Comparison of ENCODE assay signal across 1 cellular context in the genomic region with DNA sequence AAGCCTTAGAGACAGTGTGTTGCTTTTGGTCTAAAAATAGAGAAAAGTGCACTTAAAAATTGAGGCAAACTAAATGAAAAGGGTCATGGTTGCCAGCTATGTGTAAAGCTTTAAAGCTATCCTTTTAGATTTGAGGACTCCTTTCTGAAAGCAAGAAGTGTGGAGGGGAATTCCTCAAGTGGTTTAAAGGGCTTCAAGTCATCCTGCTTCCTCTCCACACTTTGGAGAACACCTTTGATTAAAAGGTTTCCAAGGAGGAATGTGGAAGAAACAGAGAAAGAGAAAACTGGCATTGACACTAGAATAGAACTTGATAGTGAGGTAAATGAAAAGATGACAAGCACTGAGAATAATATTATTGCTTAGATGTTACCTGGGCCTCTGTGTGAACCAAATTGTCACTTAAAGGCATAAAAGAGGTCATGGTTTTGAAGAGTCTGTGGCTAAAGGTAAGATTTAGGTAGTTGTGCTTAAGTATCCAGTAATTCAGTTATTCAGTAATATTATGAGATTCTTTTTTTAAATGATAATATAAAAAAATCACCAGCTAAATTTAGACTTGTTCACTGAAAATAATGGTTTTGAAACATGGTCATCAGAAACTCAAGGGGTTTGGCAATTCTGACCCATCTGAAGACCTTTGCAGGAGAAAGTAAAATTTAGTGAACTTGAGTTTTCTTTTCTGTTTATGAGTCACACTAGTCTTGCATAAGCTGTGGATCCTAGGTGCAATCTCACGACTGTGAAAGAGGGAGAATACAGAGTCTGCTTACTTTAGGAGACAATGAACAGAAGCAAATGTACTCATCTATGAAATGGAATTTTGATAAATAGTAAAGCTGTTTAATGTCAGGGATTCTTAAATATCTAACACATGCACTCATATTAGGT.
TF ChIP-seq lines count a peak whose summit lies in the region.

No MANE protein-coding gene starts in this region.

TF ChIP-seq in WTC11, 78 proteins besides CTCF, POLR2A, EP300 and RAD21 (continued from another document):
- TF ChIP-seq, protein P1, sequence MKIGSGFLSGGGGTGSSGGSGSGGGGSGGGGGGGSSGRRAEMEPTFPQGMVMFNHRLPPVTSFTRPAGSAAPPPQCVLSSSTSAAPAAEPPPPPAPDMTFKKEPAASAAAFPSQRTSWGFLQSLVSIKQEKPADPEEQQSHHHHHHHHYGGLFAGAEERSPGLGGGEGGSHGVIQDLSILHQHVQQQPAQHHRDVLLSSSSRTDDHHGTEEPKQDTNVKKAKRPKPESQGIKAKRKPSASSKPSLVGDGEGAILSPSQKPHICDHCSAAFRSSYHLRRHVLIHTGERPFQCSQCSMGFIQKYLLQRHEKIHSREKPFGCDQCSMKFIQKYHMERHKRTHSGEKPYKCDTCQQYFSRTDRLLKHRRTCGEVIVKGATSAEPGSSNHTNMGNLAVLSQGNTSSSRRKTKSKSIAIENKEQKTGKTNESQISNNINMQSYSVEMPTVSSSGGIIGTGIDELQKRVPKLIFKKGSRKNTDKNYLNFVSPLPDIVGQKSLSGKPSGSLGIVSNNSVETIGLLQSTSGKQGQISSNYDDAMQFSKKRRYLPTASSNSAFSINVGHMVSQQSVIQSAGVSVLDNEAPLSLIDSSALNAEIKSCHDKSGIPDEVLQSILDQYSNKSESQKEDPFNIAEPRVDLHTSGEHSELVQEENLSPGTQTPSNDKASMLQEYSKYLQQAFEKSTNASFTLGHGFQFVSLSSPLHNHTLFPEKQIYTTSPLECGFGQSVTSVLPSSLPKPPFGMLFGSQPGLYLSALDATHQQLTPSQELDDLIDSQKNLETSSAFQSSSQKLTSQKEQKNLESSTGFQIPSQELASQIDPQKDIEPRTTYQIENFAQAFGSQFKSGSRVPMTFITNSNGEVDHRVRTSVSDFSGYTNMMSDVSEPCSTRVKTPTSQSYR (CRISPR knock-in tag; IDR thresholded peaks at IDR 0.05), result no peak
- TF ChIP-seq, protein P2, sequence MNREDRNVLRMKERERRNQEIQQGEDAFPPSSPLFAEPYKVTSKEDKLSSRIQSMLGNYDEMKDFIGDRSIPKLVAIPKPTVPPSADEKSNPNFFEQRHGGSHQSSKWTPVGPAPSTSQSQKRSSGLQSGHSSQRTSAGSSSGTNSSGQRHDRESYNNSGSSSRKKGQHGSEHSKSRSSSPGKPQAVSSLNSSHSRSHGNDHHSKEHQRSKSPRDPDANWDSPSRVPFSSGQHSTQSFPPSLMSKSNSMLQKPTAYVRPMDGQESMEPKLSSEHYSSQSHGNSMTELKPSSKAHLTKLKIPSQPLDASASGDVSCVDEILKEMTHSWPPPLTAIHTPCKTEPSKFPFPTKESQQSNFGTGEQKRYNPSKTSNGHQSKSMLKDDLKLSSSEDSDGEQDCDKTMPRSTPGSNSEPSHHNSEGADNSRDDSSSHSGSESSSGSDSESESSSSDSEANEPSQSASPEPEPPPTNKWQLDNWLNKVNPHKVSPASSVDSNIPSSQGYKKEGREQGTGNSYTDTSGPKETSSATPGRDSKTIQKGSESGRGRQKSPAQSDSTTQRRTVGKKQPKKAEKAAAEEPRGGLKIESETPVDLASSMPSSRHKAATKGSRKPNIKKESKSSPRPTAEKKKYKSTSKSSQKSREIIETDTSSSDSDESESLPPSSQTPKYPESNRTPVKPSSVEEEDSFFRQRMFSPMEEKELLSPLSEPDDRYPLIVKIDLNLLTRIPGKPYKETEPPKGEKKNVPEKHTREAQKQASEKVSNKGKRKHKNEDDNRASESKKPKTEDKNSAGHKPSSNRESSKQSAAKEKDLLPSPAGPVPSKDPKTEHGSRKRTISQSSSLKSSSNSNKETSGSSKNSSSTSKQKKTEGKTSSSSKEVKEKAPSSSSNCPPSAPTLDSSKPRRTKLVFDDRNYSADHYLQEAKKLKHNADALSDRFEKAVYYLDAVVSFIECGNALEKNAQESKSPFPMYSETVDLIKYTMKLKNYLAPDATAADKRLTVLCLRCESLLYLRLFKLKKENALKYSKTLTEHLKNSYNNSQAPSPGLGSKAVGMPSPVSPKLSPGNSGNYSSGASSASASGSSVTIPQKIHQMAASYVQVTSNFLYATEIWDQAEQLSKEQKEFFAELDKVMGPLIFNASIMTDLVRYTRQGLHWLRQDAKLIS (CRISPR knock-in tag; IDR thresholded peaks at IDR 0.05; ENCODE audit: borderline replicate concordance), result no peak
- TF ChIP-seq KAT7 (CRISPR knock-in tag; IDR thresholded peaks at IDR 0.05; ENCODE audit: borderline replicate concordance) (no peak), ZNF317 (CRISPR knock-in tag; IDR thresholded peaks at IDR 0.05; ENCODE audit: borderline replicate concordance, low read depth) (no peak), TCF7 (CRISPR knock-in tag; IDR thresholded peaks at IDR 0.05; ENCODE audit: low read depth) (no peak), TEAD1 (CRISPR knock-in tag; IDR thresholded peaks at IDR 0.05) (no peak), ZNF396 (CRISPR knock-in tag; IDR thresholded peaks at IDR 0.05; ENCODE audit: borderline replicate concordance) (no peak), CBFB (CRISPR knock-in tag; IDR thresholded peaks at IDR 0.05; ENCODE audit: low read depth) (no peak), JAZF1 (CRISPR knock-in tag; IDR thresholded peaks at IDR 0.05) (no peak), CREM (CRISPR knock-in tag; IDR thresholded peaks at IDR 0.05) (no peak), OVOL2 (CRISPR knock-in tag; IDR thresholded peaks at IDR 0.05; ENCODE audit: borderline replicate concordance) (no peak)
- TF ChIP-seq, protein P3, sequence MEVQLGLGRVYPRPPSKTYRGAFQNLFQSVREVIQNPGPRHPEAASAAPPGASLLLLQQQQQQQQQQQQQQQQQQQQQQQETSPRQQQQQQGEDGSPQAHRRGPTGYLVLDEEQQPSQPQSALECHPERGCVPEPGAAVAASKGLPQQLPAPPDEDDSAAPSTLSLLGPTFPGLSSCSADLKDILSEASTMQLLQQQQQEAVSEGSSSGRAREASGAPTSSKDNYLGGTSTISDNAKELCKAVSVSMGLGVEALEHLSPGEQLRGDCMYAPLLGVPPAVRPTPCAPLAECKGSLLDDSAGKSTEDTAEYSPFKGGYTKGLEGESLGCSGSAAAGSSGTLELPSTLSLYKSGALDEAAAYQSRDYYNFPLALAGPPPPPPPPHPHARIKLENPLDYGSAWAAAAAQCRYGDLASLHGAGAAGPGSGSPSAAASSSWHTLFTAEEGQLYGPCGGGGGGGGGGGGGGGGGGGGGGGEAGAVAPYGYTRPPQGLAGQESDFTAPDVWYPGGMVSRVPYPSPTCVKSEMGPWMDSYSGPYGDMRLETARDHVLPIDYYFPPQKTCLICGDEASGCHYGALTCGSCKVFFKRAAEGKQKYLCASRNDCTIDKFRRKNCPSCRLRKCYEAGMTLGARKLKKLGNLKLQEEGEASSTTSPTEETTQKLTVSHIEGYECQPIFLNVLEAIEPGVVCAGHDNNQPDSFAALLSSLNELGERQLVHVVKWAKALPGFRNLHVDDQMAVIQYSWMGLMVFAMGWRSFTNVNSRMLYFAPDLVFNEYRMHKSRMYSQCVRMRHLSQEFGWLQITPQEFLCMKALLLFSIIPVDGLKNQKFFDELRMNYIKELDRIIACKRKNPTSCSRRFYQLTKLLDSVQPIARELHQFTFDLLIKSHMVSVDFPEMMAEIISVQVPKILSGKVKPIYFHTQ (CRISPR knock-in tag; IDR thresholded peaks at IDR 0.05), result no peak
